Comparison of ENCODE assay signal across 11 cellular contexts in the genomic region with DNA sequence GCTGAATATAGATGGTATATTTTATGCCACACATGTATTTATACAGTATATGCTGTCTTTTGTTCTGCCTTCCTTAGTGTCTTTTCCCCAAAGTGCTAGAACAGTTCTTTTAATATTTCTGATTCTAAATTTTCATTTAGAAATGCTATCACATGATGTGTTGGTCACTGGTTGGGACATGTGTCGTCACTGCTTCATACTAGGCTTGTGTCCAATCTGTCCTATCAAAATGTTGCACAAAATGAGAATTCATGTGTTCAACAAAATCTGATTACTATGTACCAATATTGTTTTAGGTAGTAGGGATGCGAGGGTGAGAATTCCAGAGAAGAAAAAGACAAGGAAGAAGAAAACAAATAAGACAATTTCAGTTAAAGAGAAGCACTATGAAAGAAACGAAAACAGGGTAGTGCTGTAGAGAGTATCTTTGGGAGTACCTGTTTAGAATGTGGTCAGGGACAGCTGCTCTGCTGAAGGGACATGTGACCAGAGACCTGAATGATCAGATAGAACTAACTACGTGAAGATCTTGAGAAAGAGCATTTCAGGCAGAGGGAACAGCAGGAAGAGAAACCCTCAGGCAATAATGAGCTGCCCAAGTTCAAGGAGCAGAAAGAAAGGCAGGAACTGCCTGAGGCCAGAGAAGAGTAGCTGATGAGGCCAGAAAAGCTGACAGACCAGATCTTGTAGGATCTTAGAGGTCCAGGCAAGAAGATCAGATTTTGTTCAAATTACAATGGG. TPM values are rescaled to one million over a fixed set of nuclear protein-coding genes. Genes with fewer than 3 reads are reported as not detected.
DNase-seq lines count a peak whose midpoint lies in the region; ATAC-seq lines count a peak whose summit lies in the region.
"Had no signal": no experiment of that assay in that cellular context is flagged by ENCODE, and none has a peak within 500 bp of the region (broad histone marks: within the 10 kb centered on the region; RNA-seq: fewer than 3 reads in every experiment).

No MANE protein-coding gene starts in this region.

- no peaks in the 10 kb centered on the region for H3K27me3 ChIP-seq in endocrine pancreas (ENCODE audit: control insufficient read depth, insufficient read depth, low read length)

- no peak overlapping the region for H3K27ac Mint-ChIP-seq in activated naive CD4-positive, alpha-beta T cell treated with anti-CD3 and anti-CD28 coated beads, Interleukin-2, amount 50 U/mL, for 72 hours
- H3K27ac Mint-ChIP-seq: activated naive CD8-positive, alpha-beta T cell treated with anti-CD3 and anti-CD28 coated beads, Interleukin-2, amount 10 ng/mL, durations not matched to agents 7 days and 5 days; natural killer cell treated with Interleukin-12 subunit alpha and Interleukin-12 subunit beta and Interleukin-15 and Interleukin-18, amount 100 ng/mL, for 72 hours had no signal

- H3K36me3 Mint-ChIP-seq in activated naive CD4-positive, alpha-beta T cell treated with anti-CD3 and anti-CD28 coated beads, Interleukin-2, amount 50 U/mL, for 72 hours: peaks cover 0 to 14% of the 10 kb centered on the region in 2 donors
- H3K36me3 Mint-ChIP-seq: activated naive CD8-positive, alpha-beta T cell treated with anti-CD3 and anti-CD28 coated beads, Interleukin-2, amount 10 ng/mL, durations not matched to agents 7 days and 5 days; natural killer cell treated with Interleukin-12 subunit alpha and Interleukin-12 subunit beta and Interleukin-15 and Interleukin-18, amount 100 ng/mL, for 72 hours had no signal

- H3K4me3 ChIP-seq in endocrine pancreas (ENCODE audit: control insufficient read depth, insufficient read depth, low read length): peak overlapping the region; percentile 30

- H3K9me3 ChIP-seq in endocrine pancreas (ENCODE audit: control insufficient read depth, low read length): no peaks in the 10 kb centered on the region

- H3K4me1 ChIP-seq in endocrine pancreas (ENCODE audit: control insufficient read depth, insufficient read depth, low read length): peaks cover 3% of the 10 kb centered on the region

- H3K36me3 ChIP-seq in endocrine pancreas (ENCODE audit: control insufficient read depth, insufficient read depth, low read length): no peaks in the 10 kb centered on the region

- DNase-seq in EL: peak; percentile 31
- DNase-seq in central memory CD4-positive, alpha-beta T cell: no peak
- no peak for DNase-seq in effector CD4-positive, alpha-beta T cell
- DNase-seq in activated naive CD4-positive, alpha-beta T cell treated with anti-CD3 and anti-CD28 coated beads, Interleukin-2, amount 50 U/mL, for 72 hours (ENCODE audit: low spot score in 2 of 2): no peak
- DNase-seq: activated naive CD8-positive, alpha-beta T cell treated with anti-CD3 and anti-CD28 coated beads, Interleukin-2, amount 10 ng/mL, durations not matched to agents 7 days and 5 days had no signal

- H3K9ac ChIP-seq in endocrine pancreas (ENCODE audit: control insufficient read depth, insufficient read depth, low read length): no peak overlapping the region

- H3K9me3 Mint-ChIP-seq in activated naive CD4-positive, alpha-beta T cell treated with anti-CD3 and anti-CD28 coated beads, Interleukin-2, amount 50 U/mL, for 72 hours: peaks cover 0 to 6% of the 10 kb centered on the region in 2 donors
- H3K9me3 Mint-ChIP-seq: activated naive CD8-positive, alpha-beta T cell treated with anti-CD3 and anti-CD28 coated beads, Interleukin-2, amount 10 ng/mL, durations not matched to agents 7 days and 5 days; natural killer cell treated with Interleukin-12 subunit alpha and Interleukin-12 subunit beta and Interleukin-15 and Interleukin-18, amount 100 ng/mL, for 72 hours had no signal

- ATAC-seq in GM21360 (IDR thresholded peaks at IDR 0.05; ENCODE audit: unreplicated experiment) (peak; percentile 35), HG03354 (IDR thresholded peaks at IDR 0.05; ENCODE audit: poor library complexity, severe bottlenecking, unreplicated experiment) (peak; percentile 30), HG02938 (IDR thresholded peaks at IDR 0.05; ENCODE audit: unreplicated experiment) (no peak)
- ATAC-seq in activated naive CD4-positive, alpha-beta T cell treated with anti-CD3 and anti-CD28 coated beads, Interleukin-2, amount 50 U/mL, for 72 hours: no peak
- ATAC-seq: natural killer cell treated with Interleukin-12 subunit alpha and Interleukin-12 subunit beta and Interleukin-15 and Interleukin-18, amount 100 ng/mL, for 72 hours had no signal

RNA-seq across cellular contexts. Expression of gene KMO, which starts 1.4 kb away (rescaled TPM):
- not detected for total RNA-seq in activated naive CD4-positive, alpha-beta T cell treated with anti-CD3 and anti-CD28 coated beads, Interleukin-2, amount 50 U/mL, for 72 hours
- total RNA-seq: HT-29; natural killer cell treated with Interleukin-12 subunit alpha and Interleukin-12 subunit beta and Interleukin-15 and Interleukin-18, amount 100 ng/mL, for 72 hours had no signal

RNA-seq across cellular contexts. Expression of gene FH, which starts 14.0 kb away (rescaled TPM):
- total RNA-seq in activated naive CD4-positive, alpha-beta T cell treated with anti-CD3 and anti-CD28 coated beads, Interleukin-2, amount 50 U/mL, for 72 hours: 10 to 100 TPM; 65.8 to 69.8 TPM

Comparison
In these comparisons a context has a peak if more than half of its experiments do, and no peak if none do; other contexts are left out.
1. ATAC-seq: peak in GM21360 (single experiment) and HG03354 (single experiment); none in HG02938 (single experiment) and activated naive CD4-positive, alpha-beta T cell treated with anti-CD3 and anti-CD28 coated beads, Interleukin-2, amount 50 U/mL, for 72 hours (0 of 2).